ENCODE assay signal across 10 cellular contexts in genomic region chr13:60230593-60230992, GRCh38.
DNase-seq lines count a peak whose midpoint lies in the region; ATAC-seq and TF ChIP-seq lines count a peak whose summit lies in the region.
"Had no signal": no experiment of that assay in that cellular context is flagged by ENCODE, and none has a peak within 500 bp of the region (broad histone marks: within the 10 kb centered on the region; RNA-seq: fewer than 3 reads in every experiment).

No MANE protein-coding gene starts in this region.

- no peaks in the 10 kb centered on the region for H3K36me3 Mint-ChIP-seq in CD4-positive, alpha-beta memory T cell
- no peaks in the 10 kb centered on the region for H3K36me3 Mint-ChIP-seq in activated naive CD4-positive, alpha-beta T cell treated with anti-CD3 and anti-CD28 coated beads, Interleukin-2, amount 10 ng/mL, durations not matched to agents 7 days and 5 days

- no peak overlapping the region for H3K27ac Mint-ChIP-seq in CD4-positive, alpha-beta memory T cell
- H3K27ac Mint-ChIP-seq in activated naive CD4-positive, alpha-beta T cell treated with anti-CD3 and anti-CD28 coated beads, Interleukin-2, amount 10 ng/mL, durations not matched to agents 7 days and 5 days, result no peak overlapping the region

- H3K27me3 ChIP-seq in CD4-positive, alpha-beta memory T cell (ENCODE audit: insufficient read depth, low read length), result no peaks in the 10 kb centered on the region
- H3K27me3 ChIP-seq: breast epithelium had no signal

- H3K36me3 ChIP-seq in CD4-positive, alpha-beta memory T cell (ENCODE audit: insufficient read depth, low read length), result no peaks in the 10 kb centered on the region
- H3K36me3 ChIP-seq: breast epithelium had no signal

- TF ChIP-seq CTCF in GM12864 (IDR thresholded peaks at IDR 0.05; ENCODE audit: low read depth, low read length, missing control alignments), result no peak

- H3K27ac ChIP-seq in CD4-positive, alpha-beta memory T cell (ENCODE audit: low read depth, low read length), result no peak overlapping the region
- H3K27ac ChIP-seq: breast epithelium had no signal

- H3K4me3 ChIP-seq in GM12864 (ENCODE audit: low read depth, low read length), result no peak overlapping the region
- no peak overlapping the region for H3K4me3 ChIP-seq in Jurkat, Clone E6-1 (ENCODE audit: low read length)
- H3K4me3 ChIP-seq in CD4-positive, alpha-beta memory T cell (ENCODE audit: low read length in 2 of 2), result no peak overlapping the region
- H3K4me3 ChIP-seq: breast epithelium had no signal

- no peaks in the 10 kb centered on the region for H3K9me3 ChIP-seq in CD4-positive, alpha-beta memory T cell (ENCODE audit: control insufficient read depth in 1 of 2, low read length in 2 of 2)
- H3K9me3 ChIP-seq: breast epithelium had no signal

- peaks cover 14 to 16% of the 10 kb centered on the region in 2 donors for H3K27me3 Mint-ChIP-seq in CD4-positive, alpha-beta memory T cell
- H3K27me3 Mint-ChIP-seq in activated naive CD4-positive, alpha-beta T cell treated with anti-CD3 and anti-CD28 coated beads, Interleukin-2, amount 10 ng/mL, durations not matched to agents 7 days and 5 days, result no peaks in the 10 kb centered on the region

- H3K4me1 ChIP-seq in CD4-positive, alpha-beta memory T cell (ENCODE audit: insufficient read depth, low read length), result no peaks in the 10 kb centered on the region
- H3K4me1 ChIP-seq: breast epithelium had no signal

- POLR2A ChIA-PET in CD4-positive, alpha-beta memory T cell (lab: Charles Lee; ENCODE audit: partially characterized antibody), result no interaction called here

- DNase-seq in GM12864 (ENCODE audit: low read depth) (peak; percentile 13), foreskin melanocyte (peak; percentile 24), NCI-H2029 treated with DMSO at 0.1 percent for 48 hours (lab: John Stamatoyannopoulos, UW) (no peak), NCI-H1092 (lab: John Stamatoyannopoulos, UW) (no peak)
- peak; percentile 84 for DNase-seq in Jurkat, Clone E6-1 (ENCODE audit: low read depth, low spot score)
- DNase-seq in CD4-positive, alpha-beta memory T cell, result no peak
- no peak for DNase-seq in activated naive CD4-positive, alpha-beta T cell treated with anti-CD3 and anti-CD28 coated beads, Interleukin-2, amount 10 ng/mL, durations not matched to agents 7 days and 5 days
- DNase-seq: DMS153 had no signal

- no peak overlapping the region for H3K4me3 Mint-ChIP-seq in CD4-positive, alpha-beta memory T cell
- H3K4me3 Mint-ChIP-seq in activated naive CD4-positive, alpha-beta T cell treated with anti-CD3 and anti-CD28 coated beads, Interleukin-2, amount 10 ng/mL, durations not matched to agents 7 days and 5 days, result no peak overlapping the region

- ATAC-seq in GM21723 (IDR thresholded peaks at IDR 0.05; ENCODE audit: unreplicated experiment), result peak; percentile 83

- CTCF ChIA-PET in CD4-positive, alpha-beta memory T cell (lab: Charles Lee; ENCODE audit: partially characterized antibody), result no interaction called here
- CTCF ChIA-PET in activated naive CD4-positive, alpha-beta T cell treated with anti-CD3 and anti-CD28 coated beads, Interleukin-2, amount 10 ng/mL, durations not matched to agents 7 days and 5 days (lab: Charles Lee), result no interaction called here

- intact Hi-C loops in CD4-positive, alpha-beta memory T cell (cut with micrococcal nuclease), result no loop called here

- H3K9me3 Mint-ChIP-seq in CD4-positive, alpha-beta memory T cell, result peaks cover 0 to 2% (median 0%) of the 10 kb centered on the region in 8 donors
- H3K9me3 Mint-ChIP-seq in activated naive CD4-positive, alpha-beta T cell treated with anti-CD3 and anti-CD28 coated beads, Interleukin-2, amount 10 ng/mL, durations not matched to agents 7 days and 5 days, result no peaks in the 10 kb centered on the region

- no peaks in the 10 kb centered on the region for H3K4me1 Mint-ChIP-seq in CD4-positive, alpha-beta memory T cell
- H3K4me1 Mint-ChIP-seq in activated naive CD4-positive, alpha-beta T cell treated with anti-CD3 and anti-CD28 coated beads, Interleukin-2, amount 10 ng/mL, durations not matched to agents 7 days and 5 days, result no peaks in the 10 kb centered on the region

Comparison
In these comparisons a context has a peak if more than half of its experiments do, and no peak if none do; other contexts are left out.
1. DNase-seq: peak in GM12864 (single experiment), Jurkat, Clone E6-1 (single experiment) and foreskin melanocyte (single experiment); none in NCI-H2029 treated with DMSO at 0.1 percent for 48 hours (single experiment), CD4-positive, alpha-beta memory T cell (0 of 5), NCI-H1092 (single experiment) and activated naive CD4-positive, alpha-beta T cell treated with anti-CD3 and anti-CD28 coated beads, Interleukin-2, amount 10 ng/mL, durations not matched to agents 7 days and 5 days (single experiment).